Comparison of ENCODE assay signal across 13 cellular contexts in genomic region chr2:217897816-217898806, GRCh38.
DNase-seq lines count a peak whose midpoint lies in the region; ATAC-seq and TF ChIP-seq lines count a peak whose summit lies in the region.
"Had no signal": no experiment of that assay in that cellular context is flagged by ENCODE, and none has a peak within 500 bp of the region (broad histone marks: within the 10 kb centered on the region; RNA-seq: fewer than 3 reads in every experiment).

No MANE protein-coding gene starts in this region.

- H3K4me3 Mint-ChIP-seq in brain, result no peak overlapping the region
- H3K4me3 Mint-ChIP-seq: activated naive CD4-positive, alpha-beta T cell treated with anti-CD3 and anti-CD28 coated beads for 36 hours; effector memory CD8-positive, alpha-beta T cell; neural progenitor cell had no signal

- TF ChIP-seq CTCF in brain (conservative IDR thresholded peaks at IDR 0.05), result no peak

- H3K4me1 Mint-ChIP-seq in brain, result peaks cover 13% of the 10 kb centered on the region
- H3K4me1 Mint-ChIP-seq: neural progenitor cell had no signal

- H3K9me3 Mint-ChIP-seq in brain, result no peaks in the 10 kb centered on the region
- H3K9me3 Mint-ChIP-seq: activated naive CD4-positive, alpha-beta T cell treated with anti-CD3 and anti-CD28 coated beads for 36 hours; effector memory CD8-positive, alpha-beta T cell; neural progenitor cell had no signal

- no peak for ATAC-seq in GM19395 (IDR thresholded peaks at IDR 0.05; ENCODE audit: unreplicated experiment)
- ATAC-seq: effector memory CD8-positive, alpha-beta T cell had no signal

- DNase-seq in DMS79 (lab: John Stamatoyannopoulos, UW) (peak; percentile 91), hypothalamus (lab: John Stamatoyannopoulos, UW) (peak in 38 of 51 donors; percentile 20 to 86 (median 60)), SKM-1 (lab: John Stamatoyannopoulos, UW; ENCODE audit: unreplicated experiment) (no peak), Kasumi-1 (lab: John Stamatoyannopoulos, UW) (no peak)
- DNase-seq in activated T-cell treated with anti-CD3 and anti-CD28 coated beads, Interleukin-2, amount 50 U/mL, for 48 hours, result no peak
- DNase-seq: activated CD4-positive, alpha-beta T cell treated with anti-CD3 and anti-CD28 coated beads, Interleukin-2, amount 50 U/mL, for 1 hour; activated naive CD4-positive, alpha-beta T cell treated with anti-CD3 and anti-CD28 coated beads for 36 hours; effector memory CD8-positive, alpha-beta T cell; NCI-H82 had no signal

- H3K27me3 Mint-ChIP-seq in brain, result no peaks in the 10 kb centered on the region

- H3K9ac ChIP-seq in rectal smooth muscle tissue (ENCODE audit: low read length), result no peak overlapping the region
- H3K9ac ChIP-seq: neural progenitor cell had no signal

- no peaks in the 10 kb centered on the region for H3K27me3 ChIP-seq in rectal smooth muscle tissue (ENCODE audit: control insufficient read depth, insufficient read depth, low read length)
- H3K27me3 ChIP-seq: neural progenitor cell had no signal

- H3K36me3 ChIP-seq in rectal smooth muscle tissue (ENCODE audit: control insufficient read depth, insufficient read depth, low read length), result peaks cover 33% of the 10 kb centered on the region
- H3K36me3 ChIP-seq: neural progenitor cell had no signal

- peaks cover 48% of the 10 kb centered on the region for H3K4me1 ChIP-seq in rectal smooth muscle tissue (ENCODE audit: control insufficient read depth, insufficient read depth, low read length)
- H3K4me1 ChIP-seq: neural progenitor cell had no signal

- no peak overlapping the region for H3K4me3 ChIP-seq in rectal smooth muscle tissue (ENCODE audit: low read length)
- H3K4me3 ChIP-seq: neural progenitor cell had no signal

- H3K27ac Mint-ChIP-seq in brain, result peak overlapping the region in 3 of 5 experiments; percentile 71 to 77 (median 71)
- H3K27ac Mint-ChIP-seq: activated naive CD4-positive, alpha-beta T cell treated with anti-CD3 and anti-CD28 coated beads for 36 hours; effector memory CD8-positive, alpha-beta T cell had no signal

- no peaks in the 10 kb centered on the region for H3K36me3 Mint-ChIP-seq in brain
- H3K36me3 Mint-ChIP-seq: neural progenitor cell had no signal

- peak overlapping the region; percentile 98 for H3K27ac ChIP-seq in rectal smooth muscle tissue (ENCODE audit: low read depth, low read length)
- H3K27ac ChIP-seq: neural progenitor cell had no signal

Comparison
In these comparisons a context has a peak if more than half of its experiments do, and no peak if none do; other contexts are left out.
1. DNase-seq: peak in DMS79 (single experiment) and hypothalamus (38 of 51); none in SKM-1 (single experiment), activated T-cell treated with anti-CD3 and anti-CD28 coated beads, Interleukin-2, amount 50 U/mL, for 48 hours (0 of 2) and Kasumi-1 (0 of 2).